In the genomic region with DNA sequence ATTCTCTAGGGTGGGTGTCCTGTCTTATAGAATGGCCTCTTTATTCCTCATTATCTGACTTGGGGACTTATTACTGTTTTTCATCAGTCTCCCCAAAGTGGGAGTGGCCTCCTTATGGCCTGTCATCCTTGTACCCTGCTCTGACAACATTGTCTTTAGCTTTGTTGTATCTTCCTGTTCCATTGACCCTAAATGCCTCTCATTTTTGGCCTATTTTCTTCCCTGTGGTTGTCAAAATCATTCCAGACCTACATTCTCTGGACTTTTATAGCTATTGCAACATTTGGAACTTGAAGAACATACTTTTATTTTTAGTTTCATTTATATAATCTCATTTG, we compare ENCODE assay signal across 9 cellular contexts. TPM values are rescaled to one million over a fixed set of nuclear protein-coding genes. Genes with fewer than 3 reads are reported as not detected.
DNase-seq lines count a peak whose midpoint lies in the region; ATAC-seq, FAIRE-seq and TF ChIP-seq lines count a peak whose summit lies in the region.
"Had no signal": no experiment of that assay in that cellular context is flagged by ENCODE, and none has a peak within 500 bp of the region (broad histone marks: within the 10 kb centered on the region; RNA-seq: fewer than 3 reads in every experiment).

No MANE protein-coding gene starts in this region.

- H3K9me2 ChIP-seq in hepatocyte (replicated peaks; ENCODE audit: insufficient read depth), result no peaks in the 10 kb centered on the region

- H3K4me3 ChIP-seq in astrocyte (ENCODE audit: insufficient read depth, low read depth, low read length) (no peak overlapping the region), small intestine (ENCODE audit: low read depth in 1 of 2, low read length in 2 of 2) (no peak overlapping the region), hepatocyte (no peak overlapping the region)

- H3K9me3 ChIP-seq in astrocyte (ENCODE audit: insufficient read depth, low read depth, low read length) (no peaks in the 10 kb centered on the region), small intestine (ENCODE audit: control insufficient read depth, low read depth) (no peaks in the 10 kb centered on the region), hepatocyte (ENCODE audit: low read depth) (no peaks in the 10 kb centered on the region)

- H4K20me1 ChIP-seq in astrocyte (ENCODE audit: insufficient read depth, low read length), result peaks cover 44% of the 10 kb centered on the region
- H4K20me1 ChIP-seq in hepatocyte (ENCODE audit: insufficient read depth, poor library complexity, severe bottlenecking), result peaks cover 10% of the 10 kb centered on the region

- no peak overlapping the region for H3K9ac ChIP-seq in astrocyte (ENCODE audit: low read length)

- peaks cover 22% of the 10 kb centered on the region for H3K36me3 ChIP-seq in astrocyte (ENCODE audit: insufficient read depth, low read length)
- H3K36me3 ChIP-seq in small intestine (ENCODE audit: control insufficient read depth in 2 of 2, insufficient read depth in 2 of 2, low read length in 2 of 2), result peaks cover 2 to 20% of the 10 kb centered on the region in 2 donors
- H3K36me3 ChIP-seq in hepatocyte (replicated peaks; ENCODE audit: insufficient read depth, low read depth), result no peaks in the 10 kb centered on the region

- H3K4me3 Mint-ChIP-seq in astrocyte (ENCODE audit: unreplicated experiment), result no peak overlapping the region
- H3K4me3 Mint-ChIP-seq: memory B cell had no signal

- H3K27me3 ChIP-seq in astrocyte (ENCODE audit: insufficient read depth, low read length) (no peaks in the 10 kb centered on the region), small intestine (ENCODE audit: control insufficient read depth in 2 of 2, insufficient read depth in 2 of 2, low read length in 2 of 2) (no peaks in the 10 kb centered on the region), hepatocyte (no peaks in the 10 kb centered on the region)

- DNase-seq in astrocyte (ENCODE audit: low read depth) (peak; percentile 23), sciatic nerve (ENCODE audit: low spot score) (no peak), small intestine (no peak), SW 1271 (lab: John Stamatoyannopoulos, UW) (no peak), hepatocyte (ENCODE audit: low spot score) (no peak), DMS79 treated with DMSO at 0.1 percent for 48 hours (lab: John Stamatoyannopoulos, UW) (no peak)

- peaks cover 22% of the 10 kb centered on the region for H3K36me3 Mint-ChIP-seq in astrocyte (ENCODE audit: low read depth, unreplicated experiment)

- ATAC-seq in GM18909 (IDR thresholded peaks at IDR 0.05; ENCODE audit: poor library complexity, unreplicated experiment) (peak; percentile 14), HG02759 (IDR thresholded peaks at IDR 0.05; ENCODE audit: unreplicated experiment) (peak; percentile 23), sciatic nerve (peak; percentile 63)

- H2AFZ ChIP-seq in astrocyte (ENCODE audit: low read depth, low read length) (no peak overlapping the region), hepatocyte (no peak overlapping the region)

- H3K27ac ChIP-seq in astrocyte (ENCODE audit: low read depth, low read length) (no peak overlapping the region), small intestine (ENCODE audit: low read depth in 1 of 2, low read length in 1 of 2) (peak overlapping the region in 1 of 2 donors; percentile 23), hepatocyte (no peak overlapping the region)

- H3K4me1 Mint-ChIP-seq in astrocyte (ENCODE audit: low read depth, unreplicated experiment), result peaks cover 12% of the 10 kb centered on the region

- TF ChIP-seq CTCF in astrocyte (IDR thresholded peaks at IDR 0.05; ENCODE audit: insufficient read depth, low read depth, low read length), result no peak
- TF ChIP-seq CTCF in hepatocyte (IDR thresholded peaks at IDR 0.05; ENCODE audit: poor library complexity), result no peak

- no peaks in the 10 kb centered on the region for H3K27me3 Mint-ChIP-seq in astrocyte (ENCODE audit: low read depth, unreplicated experiment)
- H3K27me3 Mint-ChIP-seq: memory B cell had no signal

- intact Hi-C loops in sciatic nerve (cut with DNase I), result no loop called here

- no peak overlapping the region for H3K4me2 ChIP-seq in astrocyte (ENCODE audit: low read length)
- H3K4me2 ChIP-seq in hepatocyte, result no peak overlapping the region

- no peak overlapping the region for H3K27ac Mint-ChIP-seq in astrocyte (ENCODE audit: unreplicated experiment)

- H3K79me2 ChIP-seq in astrocyte (ENCODE audit: insufficient read depth, low read length) (peaks cover 41% of the 10 kb centered on the region), hepatocyte (peaks cover 43% of the 10 kb centered on the region)

- H3K4me1 ChIP-seq in astrocyte (ENCODE audit: insufficient read depth, low read length) (peaks cover 6% of the 10 kb centered on the region), small intestine (ENCODE audit: control insufficient read depth in 2 of 2, insufficient read depth in 1 of 2, low read depth in 1 of 2, low read length in 1 of 2) (peaks cover 4 to 5% of the 10 kb centered on the region in 2 donors), hepatocyte (ENCODE audit: insufficient read depth) (peaks cover 11% of the 10 kb centered on the region)

- no peaks in the 10 kb centered on the region for H3K9me3 Mint-ChIP-seq in astrocyte (ENCODE audit: unreplicated experiment)
- H3K9me3 Mint-ChIP-seq: memory B cell had no signal

- FAIRE-seq in astrocyte (lab: Jason Lieb, UNC) (no peak), small intestine (lab: Jason Lieb, UNC) (no peak)

RNA-seq across cellular contexts. Expression of gene SFT2D2, which starts 9.7 kb away (rescaled TPM):
- total RNA-seq in astrocyte, result 69.0 and 73.4 TPM in 2 replicates
- total RNA-seq in sciatic nerve, result 74.4 TPM
- 1 to 10 TPM; 2.4 to 9.5 (median 3.8) TPM for polyA plus RNA-seq in small intestine
- total RNA-seq in hepatocyte, result 36.9 and 43.1 TPM in 2 replicates
- 31.2 and 31.5 TPM in 2 replicates for polyA plus RNA-seq in hepatocyte

RNA-seq across cellular contexts. Expression of gene TBX19, which starts 45.2 kb away (rescaled TPM):
- 1.1 and 1.9 TPM in 2 replicates for total RNA-seq in astrocyte
- 6.7 TPM for total RNA-seq in sciatic nerve
- polyA plus RNA-seq in small intestine, result 1 to 10 TPM in 1 of 3 donors, under 1 TPM in 2; 0.67 to 1.4 (median 0.73) TPM
- total RNA-seq in hepatocyte, result 0.57 and 1.2 TPM in 2 replicates
- 1.1 and 1.9 TPM in 2 replicates for polyA plus RNA-seq in hepatocyte

RNA-seq across cellular contexts. Expression of gene TIPRL, which starts 56.8 kb away (rescaled TPM):
- total RNA-seq in astrocyte (34.4 and 37.4 TPM in 2 replicates), sciatic nerve (24.3 TPM), hepatocyte (42.6 and 47.6 TPM in 2 replicates)
- polyA plus RNA-seq in small intestine (10 to 100 TPM; 21.2 to 24.3 (median 22.6) TPM), hepatocyte (38.1 and 44.2 TPM in 2 replicates)
